8 cellular contexts compared by ENCODE assay signal in genomic region chr4:39469429-39470077, GRCh38. TPM values are rescaled to one million over a fixed set of nuclear protein-coding genes. Genes with fewer than 3 reads are reported as not detected.
A peak's percentile ranks its signal among the peaks of the same experiment; 100 is the strongest.
DNase-seq lines count a peak whose midpoint lies in the region; ATAC-seq and TF ChIP-seq lines count a peak whose summit lies in the region.

No MANE protein-coding gene starts in this region.

- H3K4me1 ChIP-seq in PC-3 (ENCODE audit: insufficient read depth, low read length): peaks cover 13% of the 10 kb centered on the region; the same call in 1 of the 2 replicates

- peak; percentile 29 to 77 (median 54) for DNase-seq in NCI-H1417 (lab: John Stamatoyannopoulos, UW)
- no peak for DNase-seq in NCI-H1417 treated with DMSO at 0.1 percent for 48 hours (lab: John Stamatoyannopoulos, UW)
- peak; percentile 92 for DNase-seq in KBM-7
- peak; percentile 85 for DNase-seq in PC-3
- DNase-seq in cardiac fibroblast (ENCODE audit: low read depth in 2 of 2): peak; percentile 88 to 91
- DNase-seq in islet precursor cell: peak; percentile 80

- POLR2A ChIA-PET in PC-3 (lab: Charles Lee; ENCODE audit: unreplicated experiment): interaction anchor here (0.5 to 0.6 kb wide), 2 partner anchors 10 to 169 kb away, joined by 3 to 12 read pairs; no protein-coding TSS in a partner anchor

- H3K27ac Mint-ChIP-seq in stimulated activated memory B cell treated with anti-CD40 and anti-IgM and Interleukin-4, amounts not matched to agents 10 μg/mL and 1 μg/mL and 100 μg/mL, for 72 hours: peak overlapping the region; percentile 80

- H3K27me3 ChIP-seq in PC-3 (ENCODE audit: low read length): no peaks in the 10 kb centered on the region

- peak overlapping the region; percentile 48 for H3K4me3 Mint-ChIP-seq in stimulated activated memory B cell treated with anti-CD40 and anti-IgM and Interleukin-4, amounts not matched to agents 10 μg/mL and 1 μg/mL and 100 μg/mL, for 72 hours

- H3F3A ChIP-seq in PC-3 (ENCODE audit: low read length, unreplicated experiment): no peaks in the 10 kb centered on the region

- H3K9me2 ChIP-seq in PC-3 (replicated peaks; ENCODE audit: low read length): no peaks in the 10 kb centered on the region

- H3K27me3 Mint-ChIP-seq in stimulated activated memory B cell treated with anti-CD40 and anti-IgM and Interleukin-4, amounts not matched to agents 10 μg/mL and 1 μg/mL and 100 μg/mL, for 72 hours: no peaks in the 10 kb centered on the region

- H3K4me1 Mint-ChIP-seq in stimulated activated memory B cell treated with anti-CD40 and anti-IgM and Interleukin-4, amounts not matched to agents 10 μg/mL and 1 μg/mL and 100 μg/mL, for 72 hours: peaks cover 11% of the 10 kb centered on the region

- no peaks in the 10 kb centered on the region for H4K20me1 ChIP-seq in PC-3 (ENCODE audit: low read length)

- BruUV-seq in PC-3 (replicated peaks; lab: Mats Ljungman, UMichigan): no TSS peak

- no peak overlapping the region for H3K4me3 ChIP-seq in PC-3 (ENCODE audit: low read length)
- H3K4me3 ChIP-seq in cardiac fibroblast (replicated peaks in 1 of 2; ENCODE audit: low read depth in 2 of 2, low read length in 2 of 2): no peak overlapping the region

- ATAC-seq in GM21723 (IDR thresholded peaks at IDR 0.05; ENCODE audit: unreplicated experiment) (peak; percentile 89), PC-3 (peak; percentile 91)
- peak; percentile 87 for ATAC-seq in stimulated activated memory B cell treated with anti-CD40 and anti-IgM and Interleukin-4, amounts not matched to agents 10 μg/mL and 1 μg/mL and 100 μg/mL, for 72 hours

- no peaks in the 10 kb centered on the region; the same call in 1 of the 2 replicates for H3K36me3 ChIP-seq in PC-3 (ENCODE audit: low read depth, low read length)

- TF ChIP-seq CTCF in PC-3 (conservative IDR thresholded peaks at IDR 0.05; ENCODE audit: low read depth, low read length) (peak; percentile 97), cardiac fibroblast (IDR thresholded peaks at IDR 0.05; ENCODE audit: low read depth, low read length) (peak; percentile 69)

- CTCF ChIA-PET in PC-3 (lab: Charles Lee): interaction anchor here (0.5 to 1.6 kb wide), 5 partner anchors 58 to 364 kb away, joined by 3 to 6 read pairs (median 5); partner anchors contain the start of gene UGDH

- intact Hi-C loops in PC-3 (cut with micrococcal nuclease): loop anchor here (1.0 to 10.0 kb wide), 5 partner anchors 58 to 505 kb away; partner anchors contain the start of genes PDS5A, SMIM14 and UGDH

- peaks cover 16% of the 10 kb centered on the region for H3K36me3 Mint-ChIP-seq in stimulated activated memory B cell treated with anti-CD40 and anti-IgM and Interleukin-4, amounts not matched to agents 10 μg/mL and 1 μg/mL and 100 μg/mL, for 72 hours

- H3K9me3 Mint-ChIP-seq in stimulated activated memory B cell treated with anti-CD40 and anti-IgM and Interleukin-4, amounts not matched to agents 10 μg/mL and 1 μg/mL and 100 μg/mL, for 72 hours: no peaks in the 10 kb centered on the region

- no peak overlapping the region for H3K4me2 ChIP-seq in PC-3 (ENCODE audit: low read length)

- H3K27ac ChIP-seq in PC-3 (ENCODE audit: low read length): no peak overlapping the region

- no peaks in the 10 kb centered on the region for H3K79me2 ChIP-seq in PC-3 (ENCODE audit: low read length)

- no peaks in the 10 kb centered on the region for H3K9me3 ChIP-seq in PC-3 (ENCODE audit: low read length)

- peak overlapping the region; percentile 49 for H2AFZ ChIP-seq in PC-3 (ENCODE audit: low read length)

- peak overlapping the region; percentile 23; the same call in 1 of the 2 replicates for H3K9ac ChIP-seq in PC-3 (ENCODE audit: low read length)

- in situ Hi-C loops in KBM-7 (cut with MboI; ENCODE audit: low pct_unique_long_range_greater_than_20kb, low sequenced_read_pairs): no loop called here

RNA-seq across cellular contexts. Expression of gene LIAS, which starts 10.7 kb away (rescaled TPM):
- total RNA-seq in PC-3 (2014; rRNA removed): 6.6 and 8.3 TPM in 2 replicates

RNA-seq across cellular contexts. Expression of gene RPL9, which starts 10.8 kb away (rescaled TPM):
- total RNA-seq in PC-3 (2014; rRNA removed): 1,291 and 1,298 TPM in 2 replicates

RNA-seq across cellular contexts. Expression of gene UGDH, which starts 57.7 kb away (rescaled TPM):
- total RNA-seq in PC-3 (2014; rRNA removed): 50.0 and 53.4 TPM in 2 replicates
